ENCODE assay signal across 11 cellular contexts in genomic region chr5:60494635-60495034, GRCh38.
DNase-seq lines count a peak whose midpoint lies in the region; ATAC-seq and TF ChIP-seq lines count a peak whose summit lies in the region.
"Had no signal": no experiment of that assay in that cellular context is flagged by ENCODE, and none has a peak within 500 bp of the region (broad histone marks: within the 10 kb centered on the region; RNA-seq: fewer than 3 reads in every experiment).

No MANE protein-coding gene starts in this region.

- DNase-seq in osteocyte (ENCODE audit: extremely low spot score, unreplicated experiment) (no peak), natural killer cell (no peak), Ammon's horn (ENCODE audit: low spot score) (no peak), DMS53 treated with DMSO at 0.1 percent for 48 hours (lab: John Stamatoyannopoulos, UW; ENCODE audit: unreplicated experiment) (no peak)
- DNase-seq in activated CD8-positive, alpha-beta memory T cell treated with anti-CD3 and anti-CD28 coated beads, Interleukin-2, amount 10 ng/mL, durations not matched to agents 7 days and 5 days, result no peak
- DNase-seq: activated CD4-positive, alpha-beta T cell treated with anti-CD3 and anti-CD28 coated beads for 48 hours; NCI-H1417 had no signal

- ATAC-seq in GM18861 (IDR thresholded peaks at IDR 0.05; ENCODE audit: unreplicated experiment), result peak; percentile 72
- peak; percentile 49 for ATAC-seq in GM21717 (IDR thresholded peaks at IDR 0.05; ENCODE audit: unreplicated experiment)
- ATAC-seq in HG03196 (IDR thresholded peaks at IDR 0.05; ENCODE audit: unreplicated experiment), result peak; percentile 61
- ATAC-seq in natural killer cell, result no peak
- no peak for ATAC-seq in activated CD8-positive, alpha-beta memory T cell treated with anti-CD3 and anti-CD28 coated beads, Interleukin-2, amount 10 ng/mL, durations not matched to agents 7 days and 5 days
- ATAC-seq: SK-N-SH treated with all-trans-retinoic acid at 6 μM for 48 hours had no signal

- H3K9me3 Mint-ChIP-seq in osteocyte (ENCODE audit: unreplicated experiment) (no peaks in the 10 kb centered on the region), natural killer cell (no peaks in the 10 kb centered on the region)
- no peaks in the 10 kb centered on the region for H3K9me3 Mint-ChIP-seq in activated CD8-positive, alpha-beta memory T cell treated with anti-CD3 and anti-CD28 coated beads, Interleukin-2, amount 10 ng/mL, durations not matched to agents 7 days and 5 days (ENCODE audit: low read depth)

- H3K4me1 Mint-ChIP-seq in osteocyte (ENCODE audit: unreplicated experiment), result peaks cover 86% of the 10 kb centered on the region
- no peaks in the 10 kb centered on the region for H3K4me1 Mint-ChIP-seq in natural killer cell
- H3K4me1 Mint-ChIP-seq in activated CD8-positive, alpha-beta memory T cell treated with anti-CD3 and anti-CD28 coated beads, Interleukin-2, amount 10 ng/mL, durations not matched to agents 7 days and 5 days, result no peaks in the 10 kb centered on the region

- intact Hi-C loops in natural killer cell (cut with micrococcal nuclease), result no loop called here

- H3K4me3 Mint-ChIP-seq in osteocyte (ENCODE audit: unreplicated experiment) (no peak overlapping the region), natural killer cell (no peak overlapping the region)
- H3K4me3 Mint-ChIP-seq in activated CD8-positive, alpha-beta memory T cell treated with anti-CD3 and anti-CD28 coated beads, Interleukin-2, amount 10 ng/mL, durations not matched to agents 7 days and 5 days, result no peak overlapping the region

- TF ChIP-seq CTCF in osteocyte (IDR thresholded peaks at IDR 0.05) (no peak), natural killer cell (IDR thresholded peaks at IDR 0.05) (no peak)

- H3K36me3 Mint-ChIP-seq in osteocyte (ENCODE audit: unreplicated experiment), result no peaks in the 10 kb centered on the region
- H3K36me3 Mint-ChIP-seq in natural killer cell, result no peaks in the 10 kb centered on the region
- H3K36me3 Mint-ChIP-seq in activated CD8-positive, alpha-beta memory T cell treated with anti-CD3 and anti-CD28 coated beads, Interleukin-2, amount 10 ng/mL, durations not matched to agents 7 days and 5 days, result no peaks in the 10 kb centered on the region

- H3K27ac Mint-ChIP-seq in osteocyte (ENCODE audit: unreplicated experiment) (peak overlapping the region; percentile 27), natural killer cell (no peak overlapping the region)
- H3K27ac Mint-ChIP-seq in activated CD8-positive, alpha-beta memory T cell treated with anti-CD3 and anti-CD28 coated beads, Interleukin-2, amount 10 ng/mL, durations not matched to agents 7 days and 5 days, result no peak overlapping the region

- H3K27me3 Mint-ChIP-seq in osteocyte (ENCODE audit: unreplicated experiment) (no peaks in the 10 kb centered on the region), natural killer cell (ENCODE audit: low read depth in 2 of 2) (no peaks in the 10 kb centered on the region)
- no peaks in the 10 kb centered on the region for H3K27me3 Mint-ChIP-seq in activated CD8-positive, alpha-beta memory T cell treated with anti-CD3 and anti-CD28 coated beads, Interleukin-2, amount 10 ng/mL, durations not matched to agents 7 days and 5 days

- CTCF ChIA-PET in activated CD8-positive, alpha-beta memory T cell treated with anti-CD3 and anti-CD28 coated beads, Interleukin-2, amount 10 ng/mL, durations not matched to agents 7 days and 5 days (lab: Charles Lee), result no interaction called here

Comparison
In these comparisons a context has a peak if more than half of its experiments do, and no peak if none do; other contexts are left out.
1. ATAC-seq: peak in GM18861 (single experiment), GM21717 (single experiment) and HG03196 (single experiment); none in natural killer cell (0 of 3) and activated CD8-positive, alpha-beta memory T cell treated with anti-CD3 and anti-CD28 coated beads, Interleukin-2, amount 10 ng/mL, durations not matched to agents 7 days and 5 days (single experiment).